13 cellular contexts compared by ENCODE assay signal in the genomic region with DNA sequence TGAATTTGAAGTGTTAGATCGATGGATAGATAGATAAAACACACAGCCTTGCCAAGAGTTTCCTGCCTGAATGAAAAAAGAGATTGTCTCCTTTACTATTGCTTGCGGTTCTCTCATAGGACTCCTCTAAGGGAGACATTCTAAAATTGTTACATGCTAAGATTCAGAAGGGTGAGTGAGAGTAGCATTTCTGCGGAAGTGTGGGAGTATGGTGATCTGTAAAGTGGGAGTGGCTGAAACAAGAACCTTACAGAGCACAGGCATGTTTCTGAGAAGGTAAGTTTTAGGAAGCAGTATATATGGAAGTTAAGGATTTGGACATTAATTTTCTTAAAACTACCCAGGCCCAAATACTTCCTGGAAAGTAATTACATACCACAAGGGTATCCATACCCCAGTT.
A peak's percentile ranks its signal among the peaks of the same experiment; 100 is the strongest.
DNase-seq lines count a peak whose midpoint lies in the region; ATAC-seq, FAIRE-seq and TF ChIP-seq lines count a peak whose summit lies in the region.
"Had no signal": no experiment of that assay in that cellular context is flagged by ENCODE, and none has a peak within 500 bp of the region (broad histone marks: within the 10 kb centered on the region; RNA-seq: fewer than 3 reads in every experiment).

No MANE protein-coding gene starts in this region.

- H3K27ac ChIP-seq in K562 (ENCODE audit: extremely low read depth, low read depth, low read length) (no peak overlapping the region), foreskin keratinocyte (peak overlapping the region; percentile 15), testis (no peak overlapping the region)
- H3K27ac ChIP-seq: GM23248 had no signal

- H3K9ac ChIP-seq in K562 (ENCODE audit: insufficient read depth in 1 of 2, low read depth in 2 of 2, low read length in 2 of 2), result no peak overlapping the region
- H3K9ac ChIP-seq: GM23248 had no signal

- no peak for TF ChIP-seq CTCF in K562 (IDR thresholded peaks at IDR 0.05 in 2 of 3, conservative IDR thresholded peaks at IDR 0.05 in 1 of 3; ENCODE audit: insufficient read depth in 2 of 3, low read depth in 1 of 3, low read length in 3 of 3)
- TF ChIP-seq CTCF in foreskin keratinocyte (conservative IDR thresholded peaks at IDR 0.05), result no peak
- TF ChIP-seq CTCF in testis (IDR thresholded peaks at IDR 0.05), result no peak

- TF ChIP-seq EP300 in K562 (IDR thresholded peaks at IDR 0.05; ENCODE audit: low read length), result no peak

- H3K9me1 ChIP-seq in K562 (ENCODE audit: control insufficient read depth, insufficient read depth, low read length), result no peaks in the 10 kb centered on the region

- H3K9me3 ChIP-seq in K562 (replicated peaks; ENCODE audit: control insufficient read depth, insufficient read depth, low read depth, low read length), result no peaks in the 10 kb centered on the region
- H3K9me3 ChIP-seq in testis, result no peaks in the 10 kb centered on the region
- H3K9me3 ChIP-seq: Caco-2 had no signal

- no peak overlapping the region for H2AFZ ChIP-seq in K562 (ENCODE audit: low read depth, low read length)
- H2AFZ ChIP-seq: GM23248 had no signal

- intact Hi-C loops in K562 (cut with micrococcal nuclease) (no loop called here), testis (cut with DNase I; ENCODE audit: low total_unique reads) (no loop called here)

- H3K4me3 ChIP-seq in K562 (no peak overlapping the region), testis (no peak overlapping the region)
- H3K4me3 ChIP-seq: GM23248 had no signal

- FAIRE-seq in K562 (lab: Jason Lieb, UNC), result peak; percentile 42
- FAIRE-seq: H54 had no signal

- H4K20me1 ChIP-seq in K562 (replicated peaks; ENCODE audit: control insufficient read depth, insufficient read depth, low read length), result no peaks in the 10 kb centered on the region

- H3K79me2 ChIP-seq in K562 (ENCODE audit: control insufficient read depth, insufficient read depth, low read length), result no peaks in the 10 kb centered on the region

- WGBS in K562 (ENCODE audit: insufficient coverage, low coverage, missing lambda C conversion rate), result 59% methylated on average over 3 of the region's 3 CpGs
- WGBS in testis, 2 donors, result 68 to 80% methylated on average over 3 of the region's 3 CpGs

- POLR2A ChIA-PET in K562 (lab: Yijun Ruan, JAX), result interaction anchor here (1.7 to 2.4 kb wide), 2 partner anchors 10 to 22 kb away, joined by 4 to 13 read pairs; no protein-coding TSS in a partner anchor

- in situ Hi-C loops in KBM-7 (cut with MboI; ENCODE audit: low pct_unique_long_range_greater_than_20kb, low sequenced_read_pairs), result no loop called here
- in situ Hi-C loops in K562 (cut with MboI), result no loop called here

- H3K4me1 ChIP-seq in K562 (replicated peaks in 1 of 2; ENCODE audit: control insufficient read depth in 2 of 2, insufficient read depth in 2 of 2, low read length in 2 of 2) (no peaks in the 10 kb centered on the region; a peak in 2 of 5 replicates), foreskin keratinocyte (peaks cover 50% of the 10 kb centered on the region), testis (peaks cover 3% of the 10 kb centered on the region)

- no peak overlapping the region for H3K4me2 ChIP-seq in K562 (ENCODE audit: insufficient read depth, low read length)

- DNase-seq in KBM-7 (peak; percentile 68), K562 (ENCODE audit: extremely low read depth in 1 of 4, low spot score in 3 of 4) (no peak), foreskin keratinocyte (peak in 1 of 2 donors; percentile 67), testis (peak; percentile 28), NCI-H345 (lab: John Stamatoyannopoulos, UW) (no peak), DMS79 (lab: John Stamatoyannopoulos, UW) (no peak), T-helper 9 cell (no peak), occipital lobe (lab: John Stamatoyannopoulos, UW) (no peak)
- DNase-seq: Caco-2; CD8-positive, alpha-beta memory T cell; GF-D8; GM23248 had no signal

- ATAC-seq in K562 (peak; percentile 71), foreskin keratinocyte (peak; percentile 68)

- BruUV-seq in K562 (replicated peaks; lab: Mats Ljungman, UMichigan), result no TSS peak

- H3K36me3 ChIP-seq in K562 (ENCODE audit: control insufficient read depth, insufficient read depth, low read length), result peaks cover 13% of the 10 kb centered on the region; the same call in 2 of the 3 replicates
- H3K36me3 ChIP-seq in testis (ENCODE audit: low read depth, missing control alignments), result no peaks in the 10 kb centered on the region

- TF ChIP-seq RAD21 in K562 (CRISPR knock-in tag; conservative IDR thresholded peaks at IDR 0.05 in 1 of 2, IDR thresholded peaks at IDR 0.05 in 1 of 2), result no peak

- CTCF ChIA-PET in K562 (lab: Yijun Ruan, JAX; ENCODE audit: low intra/inter-chr PET ratio), result no interaction called here

- TF ChIP-seq POLR2A in K562 (conservative IDR thresholded peaks at IDR 0.05) (no peak), testis (IDR thresholded peaks at IDR 0.05) (no peak)

- H3K27me3 ChIP-seq in K562 (ENCODE audit: control insufficient read depth in 2 of 2, insufficient read depth in 2 of 2, low read length in 2 of 2) (no peaks in the 10 kb centered on the region), foreskin keratinocyte (no peaks in the 10 kb centered on the region), testis (no peaks in the 10 kb centered on the region)

TF ChIP-seq in K562, 482 proteins besides CTCF, POLR2A, EP300 and RAD21:
- no peak for TF ChIP-seq ZNF431 (CRISPR knock-in tag; IDR thresholded peaks at IDR 0.05)
- TF ChIP-seq, protein P1, sequence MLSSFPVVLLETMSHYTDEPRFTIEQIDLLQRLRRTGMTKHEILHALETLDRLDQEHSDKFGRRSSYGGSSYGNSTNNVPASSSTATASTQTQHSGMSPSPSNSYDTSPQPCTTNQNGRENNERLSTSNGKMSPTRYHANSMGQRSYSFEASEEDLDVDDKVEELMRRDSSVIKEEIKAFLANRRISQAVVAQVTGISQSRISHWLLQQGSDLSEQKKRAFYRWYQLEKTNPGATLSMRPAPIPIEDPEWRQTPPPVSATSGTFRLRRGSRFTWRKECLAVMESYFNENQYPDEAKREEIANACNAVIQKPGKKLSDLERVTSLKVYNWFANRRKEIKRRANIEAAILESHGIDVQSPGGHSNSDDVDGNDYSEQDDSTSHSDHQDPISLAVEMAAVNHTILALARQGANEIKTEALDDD (IDR thresholded peaks at IDR 0.05), result 0 out of 2 replicates have a peak, but pooled peaks have one; percentile 15

Comparison
In these comparisons a context has a peak if more than half of its experiments do, and no peak if none do; other contexts are left out.
1. DNase-seq: peak in KBM-7 (single experiment) and testis (single experiment); none in K562 (0 of 4), NCI-H345 (single experiment), DMS79 (single experiment), T-helper 9 cell (single experiment) and occipital lobe (single experiment).